Comparison of ENCODE assay signal across 13 cellular contexts in the genomic region with DNA sequence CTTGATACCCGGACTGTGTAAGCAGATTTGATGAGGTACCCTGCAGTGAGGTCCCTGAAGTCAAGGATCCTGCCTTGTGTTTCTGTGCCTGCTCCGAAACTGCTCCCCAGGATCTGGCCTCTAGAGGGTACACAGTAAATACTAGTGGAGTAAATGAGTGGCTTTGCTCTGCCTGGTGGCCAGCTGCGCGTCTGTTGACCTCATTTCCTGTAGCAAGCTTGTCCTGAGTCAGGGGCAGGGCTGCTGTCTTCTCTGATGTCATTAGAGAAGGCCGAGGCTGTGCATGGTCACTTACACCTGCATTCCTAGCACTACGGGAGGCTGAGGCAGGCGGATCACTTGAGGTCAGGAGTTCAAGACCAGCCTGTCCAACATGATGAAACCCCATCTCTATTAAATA.
DNase-seq lines count a peak whose midpoint lies in the region; TF ChIP-seq lines count a peak whose summit lies in the region.
"Had no signal": no experiment of that assay in that cellular context is flagged by ENCODE, and none has a peak within 500 bp of the region (broad histone marks: within the 10 kb centered on the region; RNA-seq: fewer than 3 reads in every experiment).

No MANE protein-coding gene starts in this region.

- DNase-seq in GM04504 (ENCODE audit: low read depth), result peak; percentile 38
- DNase-seq in NCI-H146 (lab: John Stamatoyannopoulos, UW), result peak; percentile 61
- peak; percentile 27 to 37 for DNase-seq in dermis microvascular lymphatic vessel endothelial cell (ENCODE audit: low read depth in 2 of 2)
- DNase-seq in dedifferentiated amniotic fluid mesenchymal stem cell (ENCODE audit: extremely low spot score), result no peak
- DNase-seq in uterus, result no peak
- no peak for DNase-seq in cerebellar cortex (ENCODE audit: low spot score)
- no peak for DNase-seq in hepatocyte (ENCODE audit: low spot score)
- DNase-seq: activated CD8-positive, alpha-beta memory T cell treated with anti-CD3 and anti-CD28 coated beads, Interleukin-2, amount 50 U/mL, for 48 hours; colonic mucosa; foreskin keratinocyte; natural killer cell had no signal

- TF ChIP-seq CTCF in nephron (IDR thresholded peaks at IDR 0.05; ENCODE audit: unreplicated experiment in 3 of 3) (no peak), uterus (IDR thresholded peaks at IDR 0.05) (no peak), hepatocyte (IDR thresholded peaks at IDR 0.05; ENCODE audit: poor library complexity) (no peak)

- no peak overlapping the region for H3K4me2 ChIP-seq in hepatocyte

- H3K27me3 Mint-ChIP-seq in nephron (ENCODE audit: low read depth), result no peaks in the 10 kb centered on the region

- TF ChIP-seq POLR2A in uterus (IDR thresholded peaks at IDR 0.05), result no peak

- H3K4me1 ChIP-seq in uterus (no peaks in the 10 kb centered on the region), hepatocyte (ENCODE audit: insufficient read depth) (no peaks in the 10 kb centered on the region)
- H3K4me1 ChIP-seq: colonic mucosa had no signal

- H3K9me3 Mint-ChIP-seq in nephron, result no peaks in the 10 kb centered on the region
- H3K9me3 Mint-ChIP-seq: natural killer cell had no signal

- 78% methylated on average over 7 of the region's 7 CpGs for WGBS in hepatocyte (ENCODE audit: low lambda C conversion rate, missing lambda C conversion rate)

- H3K9me2 ChIP-seq in hepatocyte (replicated peaks; ENCODE audit: insufficient read depth), result no peaks in the 10 kb centered on the region

- no peaks in the 10 kb centered on the region for H3K79me2 ChIP-seq in hepatocyte

- H3K27ac Mint-ChIP-seq in nephron, result peak overlapping the region; percentile 33 to 91 (median 84)
- H3K27ac Mint-ChIP-seq: natural killer cell had no signal

- no peak overlapping the region for H3K4me3 ChIP-seq in uterus
- no peak overlapping the region for H3K4me3 ChIP-seq in hepatocyte
- H3K4me3 ChIP-seq: colonic mucosa, thoracic aorta had no signal

- no peak overlapping the region for H3K27ac ChIP-seq in uterus
- H3K27ac ChIP-seq in hepatocyte, result no peak overlapping the region
- H3K27ac ChIP-seq: colonic mucosa, foreskin keratinocyte, thoracic aorta had no signal

- H4K20me1 ChIP-seq in hepatocyte (ENCODE audit: insufficient read depth, poor library complexity, severe bottlenecking), result no peaks in the 10 kb centered on the region

- H3K36me3 ChIP-seq in uterus (no peaks in the 10 kb centered on the region), hepatocyte (replicated peaks; ENCODE audit: insufficient read depth, low read depth) (no peaks in the 10 kb centered on the region)
- H3K36me3 ChIP-seq: colonic mucosa, thoracic aorta had no signal

- H3K27me3 ChIP-seq in uterus (no peaks in the 10 kb centered on the region), hepatocyte (no peaks in the 10 kb centered on the region)
- H3K27me3 ChIP-seq: colonic mucosa, foreskin keratinocyte had no signal

- no peak overlapping the region for H2AFZ ChIP-seq in hepatocyte

- H3K4me3 Mint-ChIP-seq in nephron, result no peak overlapping the region
- H3K4me3 Mint-ChIP-seq: natural killer cell had no signal

- H3K4me1 Mint-ChIP-seq in nephron, result peaks cover 65% of the 10 kb centered on the region
- H3K4me1 Mint-ChIP-seq: natural killer cell had no signal

- H3K9me3 ChIP-seq in uterus (no peaks in the 10 kb centered on the region), hepatocyte (ENCODE audit: low read depth) (no peaks in the 10 kb centered on the region)
- H3K9me3 ChIP-seq: colonic mucosa, thoracic aorta had no signal

- peaks cover 2% of the 10 kb centered on the region for H3K36me3 Mint-ChIP-seq in nephron (ENCODE audit: low read depth)
- H3K36me3 Mint-ChIP-seq: natural killer cell had no signal

- intact Hi-C loops in uterus (cut with DNase I; ENCODE audit: low total_unique reads), result no loop called here

Comparison
In these comparisons a context has a peak if more than half of its experiments do, and no peak if none do; other contexts are left out.
1. DNase-seq: peak in GM04504 (single experiment), NCI-H146 (single experiment) and dermis microvascular lymphatic vessel endothelial cell (2 of 2); none in dedifferentiated amniotic fluid mesenchymal stem cell (single experiment), uterus (0 of 2), cerebellar cortex (single experiment) and hepatocyte (single experiment).